In genomic region chr1:45490623-45491463, GRCh38 we compare ENCODE assay signal across 1 cellular context.
TF ChIP-seq lines count a peak whose summit lies in the region.

Gene TESK2, minus strand, starts transcription at chr1:45491163. Its CDS starts 33,378 bp downstream, at chr1:45457785.

TF ChIP-seq in HepG2, 621 proteins besides CTCF, POLR2A, EP300 and RAD21 (continued from another document and continues in another):
- TF ChIP-seq RNF219 (CRISPR knock-in tag; IDR thresholded peaks at IDR 0.05) (no peak), RBM39 (IDR thresholded peaks at IDR 0.05; ENCODE audit: low read depth, low read length, poor library complexity, severe bottlenecking) (peak; percentile 78), DDIT3 (CRISPR knock-in tag; IDR thresholded peaks at IDR 0.05) (no peak), SIX4 (CRISPR knock-in tag; IDR thresholded peaks at IDR 0.05) (peak; percentile 36), RFXAP (CRISPR knock-in tag; IDR thresholded peaks at IDR 0.05; ENCODE audit: borderline replicate concordance) (peak; percentile 87), ZKSCAN8 (CRISPR knock-in tag; IDR thresholded peaks at IDR 0.05; ENCODE audit: borderline replicate concordance) (0 out of 2 replicates have a peak, but pooled peaks have one; percentile 14), KLF11 (CRISPR knock-in tag; IDR thresholded peaks at IDR 0.05) (peak; percentile 66; the same call in 1 of the 2 replicates), AGO2 (optimal IDR thresholded peaks at IDR 0.05; ENCODE audit: low read depth, low read length) (peak; percentile 68), EHMT2 (IDR thresholded peaks at IDR 0.05; ENCODE audit: borderline replicate concordance, low read depth, low read length) (peak; percentile 50; the same call in 1 of the 2 replicates), BHLHE40 (IDR thresholded peaks at IDR 0.05; ENCODE audit: low read length) (no peak), ZSCAN20 (CRISPR knock-in tag; IDR thresholded peaks at IDR 0.05; ENCODE audit: borderline replicate concordance) (no peak), ZNF597 (CRISPR knock-in tag; IDR thresholded peaks at IDR 0.05) (no peak), RBM22 (optimal IDR thresholded peaks at IDR 0.05; ENCODE audit: low read length) (no peak), HOXA5 (CRISPR knock-in tag; IDR thresholded peaks at IDR 0.05) (peak; percentile 73; the same call in 1 of the 2 replicates), TRAFD1 (CRISPR knock-in tag; IDR thresholded peaks at IDR 0.05; ENCODE audit: borderline replicate concordance) (0 out of 2 replicates have a peak, but pooled peaks have one; percentile 26), BRCA1 (CRISPR knock-in tag; IDR thresholded peaks at IDR 0.05) (0 out of 2 replicates have a peak, but pooled peaks have one; percentile 18), THRA (CRISPR knock-in tag; IDR thresholded peaks at IDR 0.05; ENCODE audit: borderline replicate concordance) (peak; percentile 48; the same call in 1 of the 2 replicates), ZNF891 (CRISPR knock-in tag; IDR thresholded peaks at IDR 0.05) (peak; percentile 88), NPAS2 (CRISPR knock-in tag; IDR thresholded peaks at IDR 0.05; ENCODE audit: borderline replicate concordance) (no peak), TGIF2 (CRISPR knock-in tag; IDR thresholded peaks at IDR 0.05) (peak; percentile 40; the same call in 1 of the 2 replicates), ZNF280B (CRISPR knock-in tag; IDR thresholded peaks at IDR 0.05; ENCODE audit: borderline replicate concordance) (peak; percentile 83; the same call in 1 of the 2 replicates), E2F5 (CRISPR knock-in tag; conservative IDR thresholded peaks at IDR 0.05) (no peak), GATAD1 (CRISPR knock-in tag; IDR thresholded peaks at IDR 0.05) (peak; percentile 71), MAZ (IDR thresholded peaks at IDR 0.05; ENCODE audit: borderline replicate concordance, low read depth, low read length) (no peak), MAZ (CRISPR knock-in tag; IDR thresholded peaks at IDR 0.05; ENCODE audit: low read depth) (peak; percentile 84), ZBTB42 (CRISPR knock-in tag; IDR thresholded peaks at IDR 0.05) (no peak), TFDP2 (CRISPR knock-in tag; IDR thresholded peaks at IDR 0.05) (0 out of 2 replicates have a peak, but pooled peaks have one; percentile 73), TCF12 (IDR thresholded peaks at IDR 0.05) (no peak), TCF12 (CRISPR knock-in tag; IDR thresholded peaks at IDR 0.05) (0 out of 2 replicates have a peak, but pooled peaks have one; percentile 60), ZNF782 (CRISPR knock-in tag; IDR thresholded peaks at IDR 0.05; ENCODE audit: borderline replicate concordance) (no peak; the same call in 1 of the 2 replicates), POGZ (CRISPR knock-in tag; IDR thresholded peaks at IDR 0.05) (peak; percentile 90), PCBP1 (IDR thresholded peaks at IDR 0.05; ENCODE audit: borderline replicate concordance, low read depth, low read length) (0 out of 2 replicates have a peak, but pooled peaks have one; percentile 83), ZNF564 (CRISPR knock-in tag; IDR thresholded peaks at IDR 0.05) (no peak), AFF4 (CRISPR knock-in tag; IDR thresholded peaks at IDR 0.05) (no peak), ATF3 (CRISPR knock-in tag; IDR thresholded peaks at IDR 0.05) (peak; percentile 42; the same call in 1 of the 2 replicates), HMGXB4 (CRISPR knock-in tag; IDR thresholded peaks at IDR 0.05; ENCODE audit: borderline replicate concordance in 1 of 2, low read depth in 1 of 2) (peak; percentile 60 to 88; a peak in 3 of 4 replicates), MATR3 (CRISPR knock-in tag; IDR thresholded peaks at IDR 0.05) (no peak), ISX (CRISPR knock-in tag; conservative IDR thresholded peaks at IDR 0.05) (no peak), ZNF17 (CRISPR knock-in tag; IDR thresholded peaks at IDR 0.05) (no peak), ZNF281 (CRISPR knock-in tag; IDR thresholded peaks at IDR 0.05; ENCODE audit: borderline replicate concordance) (no peak), HOXD1 (CRISPR knock-in tag; IDR thresholded peaks at IDR 0.05) (no peak)
